Comparison of ENCODE assay signal across 8 cellular contexts in the genomic region with DNA sequence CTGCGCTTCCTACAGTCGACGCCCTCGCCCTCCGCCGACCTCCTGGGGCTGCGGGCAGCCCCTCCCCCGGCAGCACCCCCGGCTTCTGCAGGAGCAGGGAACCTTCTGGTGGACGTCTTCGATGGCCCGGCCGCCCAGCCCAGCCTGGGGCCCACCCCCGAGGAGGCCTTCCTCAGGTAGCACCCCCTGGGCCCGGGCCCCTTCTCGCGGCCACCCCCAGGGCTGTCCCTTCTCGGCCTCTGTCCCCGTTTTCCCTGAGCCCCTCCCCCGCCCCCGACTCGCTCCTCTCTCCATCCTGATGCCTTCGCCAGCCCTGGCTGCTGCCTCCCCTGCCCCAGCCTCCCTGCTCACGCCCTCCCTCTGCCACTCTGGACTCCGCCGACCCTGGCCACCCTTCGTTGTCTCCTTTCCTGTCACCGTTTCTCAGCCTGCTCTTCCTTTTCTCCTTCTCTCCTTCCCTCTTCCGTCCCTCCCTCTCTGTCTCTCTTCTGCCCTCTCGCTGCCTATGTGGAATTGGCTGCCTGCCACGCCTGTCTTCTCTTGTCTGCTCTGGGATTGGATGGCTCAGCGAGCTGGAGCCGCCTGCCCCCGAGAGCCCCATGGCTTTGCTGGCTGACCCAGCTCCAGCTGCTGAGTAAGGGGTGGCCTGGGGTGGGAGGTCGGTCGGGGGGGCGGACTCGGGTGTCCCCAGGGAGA. TPM values are rescaled to one million over a fixed set of nuclear protein-coding genes. Genes with fewer than 3 reads are reported as not detected.
DNase-seq lines count a peak whose midpoint lies in the region; ATAC-seq, FAIRE-seq and TF ChIP-seq lines count a peak whose summit lies in the region.

No MANE protein-coding gene starts in this region.

- ATAC-seq in lower lobe of right lung: peak; percentile 21 to 36
- no peak for ATAC-seq in upper lobe of right lung
- no peak for ATAC-seq in HG02678 (IDR thresholded peaks at IDR 0.05; ENCODE audit: unreplicated experiment)
- ATAC-seq in HG02973 (IDR thresholded peaks at IDR 0.05; ENCODE audit: unreplicated experiment): no peak

- H3K36me3 ChIP-seq in lower lobe of right lung: peaks cover 89% of the 10 kb centered on the region
- peaks cover 60% of the 10 kb centered on the region for H3K36me3 ChIP-seq in upper lobe of right lung

- H3K4me1 ChIP-seq in lower lobe of right lung: no peaks in the 10 kb centered on the region
- no peaks in the 10 kb centered on the region for H3K4me1 ChIP-seq in upper lobe of right lung

- H3K4me3 ChIP-seq in dorsolateral prefrontal cortex (peak overlapping the region; percentile 24 to 69 (median 51)), lower lobe of right lung (peak overlapping the region; percentile 31), upper lobe of right lung (peak overlapping the region; percentile 10)

- no peaks in the 10 kb centered on the region for H3K9me3 ChIP-seq in lower lobe of right lung
- H3K9me3 ChIP-seq in upper lobe of right lung: no peaks in the 10 kb centered on the region

- H3K27me3 ChIP-seq in dorsolateral prefrontal cortex: no peaks in the 10 kb centered on the region
- no peaks in the 10 kb centered on the region for H3K27me3 ChIP-seq in lower lobe of right lung (ENCODE audit: low read depth)
- H3K27me3 ChIP-seq in upper lobe of right lung: no peaks in the 10 kb centered on the region

- H3K27ac ChIP-seq in dorsolateral prefrontal cortex (peak overlapping the region in 56 of 59 donors; percentile 21 to 87 (median 74)), lower lobe of right lung (peak overlapping the region; percentile 36), upper lobe of right lung (no peak overlapping the region)

- no peak for FAIRE-seq in D721Med (lab: Jason Lieb, UNC)

- TF ChIP-seq CTCF in D721Med (IDR thresholded peaks at IDR 0.05; ENCODE audit: insufficient read depth, missing control alignments): no peak
- TF ChIP-seq CTCF in dorsolateral prefrontal cortex (IDR thresholded peaks at IDR 0.05 in 54 of 56, conservative IDR thresholded peaks at IDR 0.05 in 2 of 56; ENCODE audit: low read depth in 1 of 56, partially characterized antibody in 56 of 56): peak in 53 of 56 donors; percentile 29 to 71 (median 53)
- no peak for TF ChIP-seq CTCF in lower lobe of right lung (IDR thresholded peaks at IDR 0.05)
- no peak for TF ChIP-seq CTCF in upper lobe of right lung (IDR thresholded peaks at IDR 0.05)

- intact Hi-C loops in dorsolateral prefrontal cortex (cut with DNase I): loop anchor here (5.0 kb wide), 2 partner anchors 35 to 115 kb away; partner anchors contain the start of genes ADM5 (in 1 of the 2) and AP2A1 (in 1 of the 2)
- intact Hi-C loops in lower lobe of right lung (cut with DNase I): no loop called here
- intact Hi-C loops in upper lobe of right lung (cut with DNase I): no loop called here

- DNase-seq in D721Med (ENCODE audit: insufficient read length, low spot score) (peak; percentile 99), NCI-H69 (lab: John Stamatoyannopoulos, UW) (peak; percentile 56), dorsolateral prefrontal cortex (peak; percentile 93 to 99 (median 96)), lower lobe of right lung (no peak), upper lobe of right lung (no peak), DMS79 (lab: John Stamatoyannopoulos, UW) (no peak)

RNA-seq across cellular contexts. Expression of gene FUZ, which starts 11.0 kb away (rescaled TPM):
- 10 to 100 TPM; 24.0 to 83.9 (median 43.9) TPM for total RNA-seq in dorsolateral prefrontal cortex
- 24.0 TPM for total RNA-seq in lower lobe of right lung
- 20.1 TPM for total RNA-seq in upper lobe of right lung

RNA-seq across cellular contexts. Expression of gene MED25, which starts 16.0 kb away (rescaled TPM):
- total RNA-seq in dorsolateral prefrontal cortex: 10 to 100 TPM; 42.6 to 78.6 (median 57.7) TPM
- 65.8 TPM for total RNA-seq in lower lobe of right lung
- total RNA-seq in upper lobe of right lung: 45.9 TPM

RNA-seq across cellular contexts. Expression of gene AP2A1, which starts 35.3 kb away (rescaled TPM):
- total RNA-seq in dorsolateral prefrontal cortex (100 to 1,000 TPM; 116 to 220 (median 173) TPM), lower lobe of right lung (67.6 TPM), upper lobe of right lung (61.2 TPM)

RNA-seq across cellular contexts. Expression of gene TSKS, which starts 39.0 kb away (rescaled TPM):
- 1 to 10 TPM in 1 of 120 experiments, under 1 TPM in 4, not detected in 115; 0.26 to 1.1 (median 0.39) TPM for total RNA-seq in dorsolateral prefrontal cortex
- total RNA-seq in lower lobe of right lung: 1.2 TPM
- total RNA-seq in upper lobe of right lung: 0.43 TPM

RNA-seq across cellular contexts. Expression of gene PTOV1, which starts 48.8 kb away (rescaled TPM):
- 100 to 1,000 TPM; 186 to 437 (median 239) TPM for total RNA-seq in dorsolateral prefrontal cortex
- total RNA-seq in lower lobe of right lung: 124 TPM
- 104 TPM for total RNA-seq in upper lobe of right lung

Comparison
In these comparisons a context has a peak if more than half of its experiments do, and no peak if none do; other contexts are left out.
1. DNase-seq: peak in D721Med (single experiment), NCI-H69 (single experiment) and dorsolateral prefrontal cortex (10 of 10); none in lower lobe of right lung (single experiment), upper lobe of right lung (single experiment) and DMS79 (single experiment).
2. CTCF ChIP-seq: peak in dorsolateral prefrontal cortex (53 of 56); none in D721Med (single experiment), lower lobe of right lung (single experiment) and upper lobe of right lung (single experiment).
3. ATAC-seq: peak in lower lobe of right lung (2 of 2); none in upper lobe of right lung (single experiment), HG02678 (single experiment) and HG02973 (single experiment).
4. intact Hi-C loops: an anchor here in dorsolateral prefrontal cortex (5.0 kb wide); none called in lower lobe of right lung and upper lobe of right lung.
5. Peak in every context shown above with its lines, with median percentiles within 50 percentile points of each other: H3K4me3 ChIP-seq.